In genomic region chr16:12508054-12508453, GRCh38 we compare ENCODE assay signal across 23 cellular contexts.
A peak's percentile ranks its signal among the peaks of the same experiment; 100 is the strongest.
DNase-seq lines count a peak whose midpoint lies in the region; ATAC-seq, FAIRE-seq and TF ChIP-seq lines count a peak whose summit lies in the region.
"Had no signal": no experiment of that assay in that cellular context is flagged by ENCODE, and none has a peak within 500 bp of the region (broad histone marks: within the 10 kb centered on the region; RNA-seq: fewer than 3 reads in every experiment).

No MANE protein-coding gene starts in this region.

- H4K20me1 ChIP-seq in HepG2 (ENCODE audit: insufficient read depth, low read length) (no peaks in the 10 kb centered on the region), smooth muscle cell (ENCODE audit: low read depth) (peaks cover 12% of the 10 kb centered on the region)

- no peak overlapping the region for H4K8ac ChIP-seq in mesenchymal stem cell (ENCODE audit: low read length)

- H3K4me2 ChIP-seq in HepG2 (ENCODE audit: low read depth, low read length) (no peak overlapping the region), mesenchymal stem cell (ENCODE audit: low read length, poor library complexity, severe bottlenecking) (no peak overlapping the region), smooth muscle cell (no peak overlapping the region)
- H3K4me2 ChIP-seq: BLaER1, GM23338 had no signal

- H3K23ac ChIP-seq in mesenchymal stem cell (ENCODE audit: low read length in 2 of 2): no peak overlapping the region

- no peaks in the 10 kb centered on the region for H3K27me3 ChIP-seq in HepG2 (ENCODE audit: control insufficient read depth in 1 of 2, insufficient read depth in 2 of 2, low read length in 2 of 2)
- H3K27me3 ChIP-seq in right lobe of liver: no peaks in the 10 kb centered on the region
- no peaks in the 10 kb centered on the region for H3K27me3 ChIP-seq in mesenchymal stem cell (ENCODE audit: control insufficient read depth in 1 of 2, insufficient read depth in 1 of 2, low read length in 2 of 2)
- H3K27me3 ChIP-seq in smooth muscle cell (ENCODE audit: low read depth): no peaks in the 10 kb centered on the region
- H3K27me3 ChIP-seq in body of pancreas: no peaks in the 10 kb centered on the region
- H3K27me3 ChIP-seq: BLaER1 had no signal

- H3K4ac ChIP-seq in mesenchymal stem cell (ENCODE audit: low read depth in 1 of 2, low read length in 2 of 2): no peak overlapping the region

- no peaks in the 10 kb centered on the region for H3K4me1 ChIP-seq in HepG2 (ENCODE audit: insufficient read depth, low read length)
- no peaks in the 10 kb centered on the region for H3K4me1 ChIP-seq in right lobe of liver
- peaks cover 5% of the 10 kb centered on the region for H3K4me1 ChIP-seq in mesenchymal stem cell (ENCODE audit: control insufficient read depth, insufficient read depth, low read depth, low read length)
- peaks cover 6% of the 10 kb centered on the region for H3K4me1 ChIP-seq in smooth muscle cell (ENCODE audit: low read depth)
- H3K4me1 ChIP-seq in body of pancreas: peaks cover 5% of the 10 kb centered on the region
- H3K4me1 ChIP-seq: HAP-1 had no signal

- no peak overlapping the region for H3K14ac ChIP-seq in mesenchymal stem cell (ENCODE audit: low read length in 2 of 2)

- BruUV-seq in HepG2 (replicated peaks; lab: Mats Ljungman, UMichigan): no TSS peak

- no peak overlapping the region for H2BK12ac ChIP-seq in mesenchymal stem cell (ENCODE audit: low read length in 2 of 2)

- H2BK120ac ChIP-seq in mesenchymal stem cell (ENCODE audit: low read depth, low read length): no peak overlapping the region

- H3K36me3 ChIP-seq in HepG2 (replicated peaks in 1 of 2; ENCODE audit: control insufficient read depth in 1 of 2, insufficient read depth in 2 of 2, low read length in 2 of 2): no peaks in the 10 kb centered on the region
- H3K36me3 ChIP-seq in right lobe of liver: no peaks in the 10 kb centered on the region
- H3K36me3 ChIP-seq in mesenchymal stem cell (ENCODE audit: control insufficient read depth in 1 of 2, insufficient read depth in 2 of 2, low read depth in 1 of 2, low read length in 2 of 2): no peaks in the 10 kb centered on the region
- no peaks in the 10 kb centered on the region for H3K36me3 ChIP-seq in smooth muscle cell (ENCODE audit: low read depth)
- H3K36me3 ChIP-seq in body of pancreas (replicated peaks in 1 of 2; ENCODE audit: insufficient read depth in 1 of 2, low read depth in 2 of 2): no peaks in the 10 kb centered on the region
- H3K36me3 ChIP-seq: BLaER1, HAP-1 had no signal

- TF ChIP-seq CTCF in HepG2 (CRISPR knock-in tag; IDR thresholded peaks at IDR 0.05) (no peak), right lobe of liver (IDR thresholded peaks at IDR 0.05) (no peak), smooth muscle cell (IDR thresholded peaks at IDR 0.05; ENCODE audit: borderline replicate concordance, insufficient read depth, poor library complexity, severe bottlenecking) (no peak), body of pancreas (IDR thresholded peaks at IDR 0.05) (no peak)

- H3K18ac ChIP-seq in mesenchymal stem cell (ENCODE audit: low read depth in 1 of 2, low read length in 2 of 2): no peak overlapping the region

- in situ Hi-C loops in HepG2 (cut with HindIII; ENCODE audit: extremely low pct_ligation_motif_present, low pct_unique_long_range_greater_than_20kb): no loop called here

- CTCF ChIA-PET in HepG2 (lab: Yijun Ruan, JAX; ENCODE audit: low intra/inter-chr PET ratio, low total read pairs): no interaction called here

- H2AFZ ChIP-seq in HepG2 (ENCODE audit: low read length): no peak overlapping the region
- no peak overlapping the region for H2AFZ ChIP-seq in mesenchymal stem cell (ENCODE audit: low read depth, low read length)
- H2AFZ ChIP-seq in smooth muscle cell (ENCODE audit: low read depth): no peak overlapping the region
- H2AFZ ChIP-seq: GM23338 had no signal

- H3K79me2 ChIP-seq in HepG2 (ENCODE audit: insufficient read depth, low read length) (no peaks in the 10 kb centered on the region), smooth muscle cell (ENCODE audit: low read depth) (no peaks in the 10 kb centered on the region)

- H3K9me3 ChIP-seq in HepG2 (ENCODE audit: low read length) (no peaks in the 10 kb centered on the region), right lobe of liver (no peaks in the 10 kb centered on the region), mesenchymal stem cell (ENCODE audit: control insufficient read depth, low read length) (no peaks in the 10 kb centered on the region), smooth muscle cell (replicated peaks; ENCODE audit: low read depth) (no peaks in the 10 kb centered on the region), body of pancreas (no peaks in the 10 kb centered on the region)
- H3K9me3 ChIP-seq: BLaER1, HAP-1 had no signal

- POLR2A ChIA-PET in HepG2 (lab: Yijun Ruan, JAX): no interaction called here

- H2BK15ac ChIP-seq in mesenchymal stem cell (ENCODE audit: low read depth, poor library complexity, severe bottlenecking): no peak overlapping the region

- no peak for TF ChIP-seq POLR2A in HepG2 (IDR thresholded peaks at IDR 0.05; ENCODE audit: insufficient read depth in 1 of 2, low read depth in 2 of 2, low read length in 2 of 2)
- no peak for TF ChIP-seq POLR2A in right lobe of liver (IDR thresholded peaks at IDR 0.05)
- no peak for TF ChIP-seq POLR2A in body of pancreas (IDR thresholded peaks at IDR 0.05)

- TF ChIP-seq EP300 in HepG2 (IDR thresholded peaks at IDR 0.05; ENCODE audit: low read depth in 2 of 2, low read length in 2 of 2) (no peak), HepG2 (CRISPR knock-in tag; IDR thresholded peaks at IDR 0.05; ENCODE audit: borderline replicate concordance) (no peak)

- intact Hi-C loops in HepG2 (cut with micrococcal nuclease; ENCODE audit: unreplicated experiment): no loop called here
- intact Hi-C loops in right lobe of liver (cut with DNase I): no loop called here
- intact Hi-C loops in body of pancreas (cut with DNase I): no loop called here

- FAIRE-seq in HepG2 (lab: Jason Lieb, UNC): no peak
- FAIRE-seq: A204.1, D721Med, GM12878, GM19239, H54 had no signal

- no peak overlapping the region for H4K91ac ChIP-seq in mesenchymal stem cell (ENCODE audit: low read length)

- H3K4me3 ChIP-seq in HepG2 (replicated peaks in 1 of 3; ENCODE audit: insufficient read depth in 1 of 3, low read depth in 2 of 3, low read length in 3 of 3) (no peak overlapping the region), right lobe of liver (no peak overlapping the region), mesenchymal stem cell (ENCODE audit: insufficient read depth in 1 of 2, low read depth in 1 of 2, low read length in 2 of 2) (no peak overlapping the region), smooth muscle cell (no peak overlapping the region), body of pancreas (no peak overlapping the region)
- H3K4me3 ChIP-seq: BLaER1, GM12878, GM23338, HAP-1 had no signal

- H3F3A ChIP-seq in smooth muscle cell (ENCODE audit: low read depth): peaks cover 5% of the 10 kb centered on the region

- no peak overlapping the region for H2BK5ac ChIP-seq in mesenchymal stem cell (ENCODE audit: low read depth, low read length, poor library complexity, severe bottlenecking)

- H2AK5ac ChIP-seq in mesenchymal stem cell (ENCODE audit: low read length, severe bottlenecking): no peak overlapping the region

- no peak for DNase-seq in HepG2 (ENCODE audit: low spot score)
- no peak for DNase-seq in right lobe of liver
- no peak for DNase-seq in mesenchymal stem cell
- DNase-seq in smooth muscle cell (lab: John Stamatoyannopoulos, UW; ENCODE audit: unreplicated experiment): no peak
- no peak for DNase-seq in body of pancreas
- no peak for DNase-seq in NCI-H2196 (lab: John Stamatoyannopoulos, UW; ENCODE audit: unreplicated experiment)
- DNase-seq: CD4-positive, alpha-beta T cell; CD8-positive, alpha-beta memory T cell; DMS 273 treated with DMSO at 0.1 percent for 48 hours; DMS79; GDM1 had no signal

- 82% methylated on average over 14 of the region's 14 CpGs for WGBS in HepG2 (ENCODE audit: low lambda C conversion rate)
- 95% methylated on average over 4 of the region's 14 CpGs for WGBS in right lobe of liver (ENCODE audit: insufficient coverage, low coverage, low lambda C conversion rate, missing lambda C conversion rate)
- WGBS in mesenchymal stem cell: 97% methylated on average over 13 of the region's 14 CpGs
- 95% methylated on average over 14 of the region's 14 CpGs for WGBS in smooth muscle cell (ENCODE audit: low lambda C conversion rate)
- 88 to 92% methylated on average over 7 to 14 of the region's 14 CpGs for WGBS in body of pancreas, 2 donors

- H3K27ac ChIP-seq in HepG2 (ENCODE audit: extremely low read length, insufficient read depth, low read length) (no peak overlapping the region), right lobe of liver (no peak overlapping the region), mesenchymal stem cell (ENCODE audit: low read length, poor library complexity, severe bottlenecking) (no peak overlapping the region), smooth muscle cell (ENCODE audit: low read depth) (peak overlapping the region; percentile 31), body of pancreas (no peak overlapping the region)
- H3K27ac ChIP-seq: 22Rv1, BLaER1, C4-2B had no signal

- no peak for TF ChIP-seq RAD21 in HepG2 (CRISPR knock-in tag; IDR thresholded peaks at IDR 0.05)

- peaks cover 6% of the 10 kb centered on the region for H3K79me1 ChIP-seq in mesenchymal stem cell (replicated peaks; ENCODE audit: low read length, poor library complexity, severe bottlenecking)

- ATAC-seq in HepG2 (no peak), right lobe of liver (no peak), body of pancreas (no peak), GM19395 (IDR thresholded peaks at IDR 0.05; ENCODE audit: unreplicated experiment) (no peak)
- ATAC-seq in activated CD4-positive, CD25-positive, alpha-beta regulatory T cell treated with anti-CD3 and anti-CD28 coated beads, Interleukin-2, amount 50 U/mL, for 24 hours: no peak
- ATAC-seq: GM12878, GM23338 had no signal

- no peak overlapping the region for H3K9ac ChIP-seq in HepG2 (ENCODE audit: insufficient read depth, low read depth, low read length)
- peak overlapping the region; percentile 49 for H3K9ac ChIP-seq in mesenchymal stem cell (ENCODE audit: low read length)
- H3K9ac ChIP-seq in smooth muscle cell (ENCODE audit: low read depth): no peak overlapping the region
- H3K9ac ChIP-seq: BLaER1 had no signal

TF ChIP-seq in HepG2, 621 proteins besides CTCF, POLR2A, EP300 and RAD21:
- TF ChIP-seq NFE2L1 (CRISPR knock-in tag; IDR thresholded peaks at IDR 0.05; ENCODE audit: borderline replicate concordance) (no peak), ZNF792 (CRISPR knock-in tag; IDR thresholded peaks at IDR 0.05) (peak; percentile 82)
TF ChIP-seq in HepG2: peak in this region for 1.
